In the genomic region with DNA sequence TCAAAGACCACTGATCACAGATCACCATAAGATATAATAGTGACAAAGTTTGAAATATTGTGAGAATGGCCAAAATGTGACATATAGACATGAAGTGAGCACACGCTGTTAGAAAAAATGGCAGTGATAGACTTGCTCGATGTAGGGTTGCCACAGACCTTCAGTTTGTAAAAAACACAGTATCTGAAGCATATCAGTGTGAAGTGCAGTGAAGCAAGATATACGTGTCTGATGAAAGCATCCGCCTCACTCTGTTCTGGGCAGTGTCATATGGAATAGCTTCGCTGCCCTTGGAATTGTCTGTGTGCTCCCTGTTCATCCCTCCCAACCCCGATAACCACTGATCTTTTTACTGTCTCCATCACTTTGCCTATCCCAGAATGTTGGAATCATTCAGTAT, we compare ENCODE assay signal across 19 cellular contexts. TPM values are rescaled to one million over a fixed set of nuclear protein-coding genes. Genes with fewer than 3 reads are reported as not detected.
DNase-seq lines count a peak whose midpoint lies in the region; ATAC-seq, FAIRE-seq and TF ChIP-seq lines count a peak whose summit lies in the region.
"Had no signal": no experiment of that assay in that cellular context is flagged by ENCODE, and none has a peak within 500 bp of the region (broad histone marks: within the 10 kb centered on the region; RNA-seq: fewer than 3 reads in every experiment).

No MANE protein-coding gene starts in this region.

- H3K4me1 ChIP-seq in DND-41 (ENCODE audit: insufficient read depth, low read length) (peaks cover 98% of the 10 kb centered on the region), GM12878 (ENCODE audit: control insufficient read depth, insufficient read depth, low read length) (peaks cover 23% of the 10 kb centered on the region), ascending aorta (peaks cover 12 to 26% of the 10 kb centered on the region in 2 donors)

- RAD21 ChIA-PET in GM12878 (lab: Charles Lee; ENCODE audit: unreplicated experiment): no interaction called here

- no peak for TF ChIP-seq POLR2A in GM12878 (IDR thresholded peaks at IDR 0.05; ENCODE audit: low read depth, low read length)

- peak; percentile 23 for FAIRE-seq in GM12878 (lab: Jason Lieb, UNC)
- FAIRE-seq: D721Med had no signal

- in situ Hi-C loops in GM12878 (cut with MboI): no loop called here

- H3K4me2 ChIP-seq in DND-41 (ENCODE audit: insufficient read depth, low read length): no peak overlapping the region
- no peak overlapping the region for H3K4me2 ChIP-seq in GM12878 (ENCODE audit: control insufficient read depth, insufficient read depth)
- H3K4me2 ChIP-seq: GM23338 had no signal

- intact Hi-C loops in GM12878 (cut with micrococcal nuclease; ENCODE audit: unreplicated experiment) (no loop called here), ascending aorta (cut with DNase I) (no loop called here)

- no peak for TF ChIP-seq RAD21 in GM12878 (IDR thresholded peaks at IDR 0.05; ENCODE audit: insufficient read depth, low read depth, low read length)

- CTCF ChIA-PET in GM12878 (lab: Yijun Ruan, JAX): interaction anchor here (1.9 kb wide), 1 partner anchor 50 kb away, joined by 5 read pairs; no protein-coding TSS in a partner anchor

- H3K79me2 ChIP-seq in DND-41 (ENCODE audit: insufficient read depth, low read length) (peaks cover 100% of the 10 kb centered on the region), GM12878 (ENCODE audit: control insufficient read depth, insufficient read depth, low read length) (peaks cover 23% of the 10 kb centered on the region)

- 81% methylated on average over 6 of the region's 6 CpGs for WGBS in GM12878 (ENCODE audit: insufficient coverage, insufficient replicate concordance, low lambda C conversion rate, missing lambda C conversion rate)

- no TSS peak for BruUV-seq in GM12878 (replicated peaks; lab: Mats Ljungman, UMichigan)

- TF ChIP-seq CTCF in DND-41 (IDR thresholded peaks at IDR 0.05; ENCODE audit: borderline replicate concordance, extremely low read depth, low read length, poor library complexity, severe bottlenecking) (no peak), GM12878 (IDR thresholded peaks at IDR 0.05 in 2 of 3, conservative IDR thresholded peaks at IDR 0.05 in 1 of 3; ENCODE audit: control insufficient read depth in 2 of 3, extremely low read depth in 1 of 3, insufficient read depth in 1 of 3, low read depth in 3 of 3, low read length in 3 of 3) (no peak), ascending aorta (IDR thresholded peaks at IDR 0.05) (no peak)

- no peak for TF ChIP-seq EP300 in GM12878 (IDR thresholded peaks at IDR 0.05; ENCODE audit: borderline replicate concordance in 1 of 2, control insufficient read depth in 1 of 2, low read depth in 2 of 2, low read length in 2 of 2)

- H3K9ac ChIP-seq in DND-41 (ENCODE audit: low read depth, low read length) (no peak overlapping the region), GM12878 (ENCODE audit: control insufficient read depth, insufficient read depth, low read length) (no peak overlapping the region)

- POLR2A ChIA-PET in GM12878 (lab: Charles Lee): no interaction called here

- H3K27me3 ChIP-seq in DND-41 (ENCODE audit: insufficient read depth, low read length, poor library complexity) (no peaks in the 10 kb centered on the region), GM12878 (replicated peaks in 1 of 2; ENCODE audit: control insufficient read depth in 2 of 2, insufficient read depth in 2 of 2, low read length in 1 of 2) (no peaks in the 10 kb centered on the region), ascending aorta (no peaks in the 10 kb centered on the region)

- H3K36me3 ChIP-seq in DND-41 (ENCODE audit: insufficient read depth, low read length): peaks cover 84% of the 10 kb centered on the region
- peaks cover 0 to 6% of the 10 kb centered on the region in 2 experiments; a peak in 3 of 4 replicates for H3K36me3 ChIP-seq in GM12878 (ENCODE audit: control insufficient read depth in 2 of 2, insufficient read depth in 2 of 2, low read length in 1 of 2)
- H3K36me3 ChIP-seq in ascending aorta: peaks cover 0 to 5% of the 10 kb centered on the region in 2 donors

- SMC1A ChIA-PET in GM12878 (lab: Charles Lee; ENCODE audit: uncharacterized antibody, unreplicated experiment): interaction anchor here (1.3 kb wide), 1 partner anchor 14 kb away, joined by 6 read pairs; no protein-coding TSS in a partner anchor

- H3K27ac ChIP-seq in DND-41 (ENCODE audit: low read length): peak overlapping the region; percentile 66
- no peak overlapping the region for H3K27ac ChIP-seq in GM12878 (ENCODE audit: control insufficient read depth, insufficient read depth)
- H3K27ac ChIP-seq in ascending aorta: no peak overlapping the region

- H3K4me3 ChIP-seq in DND-41 (ENCODE audit: low read depth in 1 of 2, low read length in 2 of 2): no peak overlapping the region
- H3K4me3 ChIP-seq in GM12878: no peak overlapping the region
- no peak overlapping the region for H3K4me3 ChIP-seq in ascending aorta
- H3K4me3 ChIP-seq: GM23338 had no signal

- H2AFZ ChIP-seq in DND-41 (ENCODE audit: low read depth, low read length) (no peak overlapping the region), GM12878 (ENCODE audit: control insufficient read depth, low read depth, low read length) (no peak overlapping the region)
- H2AFZ ChIP-seq: GM23338 had no signal

- no peak for DNase-seq in DND-41
- DNase-seq in GM12878 (ENCODE audit: low read depth, low spot score): no peak
- DNase-seq in ascending aorta (ENCODE audit: low spot score in 2 of 2): no peak
- DNase-seq in NCI-H1694 (lab: John Stamatoyannopoulos, UW): no peak
- DNase-seq in globus pallidus (ENCODE audit: low spot score): no peak
- DNase-seq: ACHN; CD8-positive, alpha-beta memory T cell; DMS79 treated with DMSO at 0.1 percent for 48 hours; KBM-7; NCI-H1436 treated with DMSO at 0.1 percent for 48 hours; NCI-H2081; NCI-H748 treated with DMSO at 0.1 percent for 48 hours; RPMI8226; SIG-M5 had no signal

- H3K9me3 ChIP-seq in DND-41 (ENCODE audit: insufficient read depth, low read length, severe bottlenecking) (no peaks in the 10 kb centered on the region), GM12878 (replicated peaks; ENCODE audit: control insufficient read depth, insufficient read depth, low read length) (no peaks in the 10 kb centered on the region), ascending aorta (no peaks in the 10 kb centered on the region)

- no peak for ATAC-seq in DND-41 (ENCODE audit: insufficient read depth, low read depth)
- ATAC-seq in GM18511 (IDR thresholded peaks at IDR 0.05; ENCODE audit: unreplicated experiment): peak; percentile 73
- ATAC-seq in HG03108 (IDR thresholded peaks at IDR 0.05; ENCODE audit: unreplicated experiment): peak; percentile 36
- no peak for ATAC-seq in GM12878
- no peak for ATAC-seq in HG03159 (IDR thresholded peaks at IDR 0.05; ENCODE audit: unreplicated experiment)
- ATAC-seq: GM23338 had no signal

- peaks cover 63% of the 10 kb centered on the region for H4K20me1 ChIP-seq in DND-41 (ENCODE audit: insufficient read depth, low read length)
- H4K20me1 ChIP-seq in GM12878 (ENCODE audit: control insufficient read depth, insufficient read depth): no peaks in the 10 kb centered on the region

TF ChIP-seq in GM12878, 131 proteins besides CTCF, POLR2A, EP300 and RAD21:
- TF ChIP-seq ETV6 (conservative IDR thresholded peaks at IDR 0.05 in 1 of 2, IDR thresholded peaks at IDR 0.05 in 1 of 2; ENCODE audit: borderline replicate concordance in 1 of 2, low read depth in 1 of 2) (no peak), RB1 (IDR thresholded peaks at IDR 0.05; ENCODE audit: borderline replicate concordance) (no peak), YBX1 (IDR thresholded peaks at IDR 0.05) (no peak)

RNA-seq across cellular contexts. Expression of a gene that starts 50.7 kb away (rescaled TPM):
- total RNA-seq in GM12878 (2013; cell fraction: nucleolus; rRNA removed): 73.1 and 76.8 TPM in 2 replicates
- total RNA-seq in GM12878 (2014; rRNA removed) (12.6 and 14.0 TPM in 2 replicates), GM12878 (2014; rRNA removed; fragmentation: Illumina TruSeq; extraction: Trizol) (11.8 and 13.2 TPM in 2 replicates), GM12878 (2021) (27.7 and 29.7 TPM in 2 replicates), ascending aorta (129 TPM)
- polyA plus RNA-seq in GM12878 (2011; ENCODE audit: low read depth): 13.3 TPM
- polyA plus RNA-seq in GM12878 (2011; rRNA removed) (19.3 and 21.3 TPM in 2 replicates), GM12878 (2014; fragmentation: Illumina TruSeq; extraction: Trizol) (7.2 and 12.8 TPM in 2 replicates), GM12878 (2014; fragmentation: Nextera tagmentation; extraction: Ambion mirVana) (1 to 10 TPM in 1 of 2 experiments, under 1 TPM in 1; 0.52 to 1.2 TPM), GM12878 (2014; rRNA removed) (19.4 and 20.4 TPM in 2 replicates), GM12878 (2016; fragmentation: Nextera tagmentation; extraction: Ambion mirVana) (10 to 100 TPM; 22.6 to 23.5 TPM)
- 30.2 and 30.3 TPM in 2 replicates for polyA plus RNA-seq in GM12878 (2011; cell fraction: cytosol; rRNA removed)
- polyA plus RNA-seq in GM12878 (2011; cell fraction: nucleus; rRNA removed): 28.2 and 29.3 TPM in 2 replicates
- 26.0 and 28.9 TPM in 2 replicates for polyA plus RNA-seq in GM12878 (2012)
- polyA minus RNA-seq in GM12878 (2011; rRNA and poly(A)+ RNA removed): 20.6 and 33.0 TPM in 2 replicates
- polyA minus RNA-seq in GM12878 (2011; cell fraction: cytosol; rRNA and poly(A)+ RNA removed): 10.5 and 11.9 TPM in 2 replicates
- polyA minus RNA-seq in GM12878 (2011; cell fraction: nucleus; rRNA and poly(A)+ RNA removed): 16.3 and 27.4 TPM in 2 replicates

Comparison
In these comparisons a context has a peak if more than half of its experiments do, and no peak if none do; other contexts are left out.
1. ATAC-seq: peak in GM18511 (single experiment) and HG03108 (single experiment); none in DND-41 (single experiment), GM12878 (single experiment) and HG03159 (single experiment).